In genomic region chr11:61418136-61418535, GRCh38 we compare ENCODE assay signal across 16 cellular contexts. TPM values are rescaled to one million over a fixed set of nuclear protein-coding genes. Genes with fewer than 3 reads are reported as not detected.
A peak's percentile ranks its signal among the peaks of the same experiment; 100 is the strongest.
DNase-seq lines count a peak whose midpoint lies in the region; ATAC-seq and TF ChIP-seq lines count a peak whose summit lies in the region.
"Had no signal": no experiment of that assay in that cellular context is flagged by ENCODE, and none has a peak within 500 bp of the region (broad histone marks: within the 10 kb centered on the region; RNA-seq: fewer than 3 reads in every experiment).

No MANE protein-coding gene starts in this region.

- H3K9ac ChIP-seq in adipocyte (ENCODE audit: low read length), result peak overlapping the region; percentile 59

- ATAC-seq in stimulated activated naive CD8-positive, alpha-beta T cell treated with anti-CD3 and anti-CD28 coated beads, Interleukin-15, Interleukin-2, amounts not matched to agents 100 U/mL and 50 U/mL, for 24 hours, result no peak
- ATAC-seq in upper lobe of left lung (ENCODE audit: low FRiP score in 2 of 2) (no peak), HG02588 (IDR thresholded peaks at IDR 0.05; ENCODE audit: unreplicated experiment) (no peak), HG02759 (IDR thresholded peaks at IDR 0.05; ENCODE audit: unreplicated experiment) (no peak)

- peaks cover 87% of the 10 kb centered on the region for H3K36me3 ChIP-seq in adipocyte (ENCODE audit: control insufficient read depth, insufficient read depth, low read length, severe bottlenecking)
- peaks cover 53 to 98% (median 78%) of the 10 kb centered on the region in 4 donors for H3K36me3 ChIP-seq in upper lobe of left lung

- peaks cover 91% of the 10 kb centered on the region for H3K36me3 Mint-ChIP-seq in stimulated activated naive CD8-positive, alpha-beta T cell treated with anti-CD3 and anti-CD28 coated beads, Interleukin-15, Interleukin-2, amounts not matched to agents 100 ng/mL and 50 ng/mL, for 24 hours (ENCODE audit: low read depth)

- no peak for TF ChIP-seq EP300 in upper lobe of left lung (IDR thresholded peaks at IDR 0.05)

- peaks cover 46% of the 10 kb centered on the region for H3K4me1 Mint-ChIP-seq in stimulated activated naive CD8-positive, alpha-beta T cell treated with anti-CD3 and anti-CD28 coated beads, Interleukin-15, Interleukin-2, amounts not matched to agents 100 ng/mL and 50 ng/mL, for 24 hours (ENCODE audit: low read depth)

- H3K27me3 ChIP-seq in adipocyte (replicated peaks; ENCODE audit: control insufficient read depth, insufficient read depth, low read length) (no peaks in the 10 kb centered on the region), upper lobe of left lung (no peaks in the 10 kb centered on the region)
- H3K27me3 ChIP-seq: stomach had no signal

- H3K27ac ChIP-seq in upper lobe of left lung, result peak overlapping the region; percentile 30 to 65 (median 50)

- peak overlapping the region; percentile 63 for H3K27ac Mint-ChIP-seq in stimulated activated naive CD8-positive, alpha-beta T cell treated with anti-CD3 and anti-CD28 coated beads, Interleukin-15, Interleukin-2, amounts not matched to agents 100 ng/mL and 50 ng/mL, for 24 hours
- H3K27ac Mint-ChIP-seq: B cell had no signal

- TF ChIP-seq POLR2A in upper lobe of left lung (IDR thresholded peaks at IDR 0.05), result no peak

- no peaks in the 10 kb centered on the region for H3K27me3 Mint-ChIP-seq in stimulated activated naive CD8-positive, alpha-beta T cell treated with anti-CD3 and anti-CD28 coated beads, Interleukin-15, Interleukin-2, amounts not matched to agents 100 ng/mL and 50 ng/mL, for 24 hours
- H3K27me3 Mint-ChIP-seq: B cell had no signal

- TF ChIP-seq CTCF in upper lobe of left lung (IDR thresholded peaks at IDR 0.05), result no peak

- H3K9me3 ChIP-seq in adipocyte (ENCODE audit: control insufficient read depth, low read length) (no peaks in the 10 kb centered on the region), upper lobe of left lung (no peaks in the 10 kb centered on the region)
- H3K9me3 ChIP-seq: stomach had no signal

- no peaks in the 10 kb centered on the region for H3K9me3 Mint-ChIP-seq in stimulated activated naive CD8-positive, alpha-beta T cell treated with anti-CD3 and anti-CD28 coated beads, Interleukin-15, Interleukin-2, amounts not matched to agents 100 ng/mL and 50 ng/mL, for 24 hours

- H3K4me3 Mint-ChIP-seq in stimulated activated naive CD8-positive, alpha-beta T cell treated with anti-CD3 and anti-CD28 coated beads, Interleukin-15, Interleukin-2, amounts not matched to agents 100 ng/mL and 50 ng/mL, for 24 hours, result no peak overlapping the region
- H3K4me3 Mint-ChIP-seq: B cell had no signal

- peaks cover 36% of the 10 kb centered on the region for H3K4me1 ChIP-seq in adipocyte (ENCODE audit: control insufficient read depth, insufficient read depth, low read length)
- peaks cover 0 to 27% (median 11%) of the 10 kb centered on the region in 4 donors for H3K4me1 ChIP-seq in upper lobe of left lung

- no peak for DNase-seq in stimulated activated naive CD8-positive, alpha-beta T cell treated with anti-CD3 and anti-CD28 coated beads, Interleukin-15, Interleukin-2, amounts not matched to agents 100 U/mL and 50 U/mL, for 24 hours
- no peak for DNase-seq in adipocyte (ENCODE audit: low read depth)
- peak; percentile 81 for DNase-seq in kidney tubule cell (ENCODE audit: low spot score)
- no peak for DNase-seq in upper lobe of left lung
- no peak for DNase-seq in GOT3 (lab: John Stamatoyannopoulos, UW)
- DNase-seq: activated CD4-positive, CD25-positive, alpha-beta regulatory T cell treated with anti-CD3 and anti-CD28 coated beads, Interleukin-2, amount 50 U/mL, for 72 hours; activated gamma-delta T cell; cortex of kidney; KG1; NCI-H524; right cardiac atrium; stomach had no signal

- H3K4me3 ChIP-seq in adipocyte (ENCODE audit: low read length) (no peak overlapping the region), upper lobe of left lung (no peak overlapping the region)
- H3K4me3 ChIP-seq: stomach had no signal

RNA-seq across cellular contexts. Expression of gene CPSF7, which starts 11.6 kb away (rescaled TPM):
- total RNA-seq in upper lobe of left lung, result 10 to 100 TPM; 34.5 to 81.7 (median 57.1) TPM

RNA-seq across cellular contexts. Expression of gene SDHAF2, which starts 11.8 kb away (rescaled TPM):
- 10 to 100 TPM; 20.9 to 63.9 (median 34.6) TPM for total RNA-seq in upper lobe of left lung

RNA-seq across cellular contexts. Expression of gene TMEM216, which starts 25.7 kb away (rescaled TPM):
- total RNA-seq in upper lobe of left lung, result 10 to 100 TPM in 3 of 6 donors, 1 to 10 TPM in 2, under 1 TPM in 1; 0.78 to 16.1 (median 10.1) TPM

RNA-seq across cellular contexts. Expression of gene TMEM138, which starts 56.0 kb away (rescaled TPM):
- total RNA-seq in upper lobe of left lung, result 10 to 100 TPM; 23.5 to 95.3 (median 34.5) TPM

RNA-seq across cellular contexts. Expression of gene CYB561A3, which starts 56.5 kb away (rescaled TPM):
- 100 to 1,000 TPM in 1 of 6 donors, 10 to 100 TPM in 5; 30.3 to 113 (median 50.4) TPM for total RNA-seq in upper lobe of left lung
